10 cellular contexts compared by ENCODE assay signal in genomic region chr21:28337319-28337718, GRCh38.
DNase-seq lines count a peak whose midpoint lies in the region; ATAC-seq, FAIRE-seq and TF ChIP-seq lines count a peak whose summit lies in the region.
"Had no signal": no experiment of that assay in that cellular context is flagged by ENCODE, and none has a peak within 500 bp of the region (broad histone marks: within the 10 kb centered on the region; RNA-seq: fewer than 3 reads in every experiment).

No MANE protein-coding gene starts in this region.

- H4K20me1 ChIP-seq in SU-DHL-6 (ENCODE audit: low read depth, low read length) = no peaks in the 10 kb centered on the region

- TF ChIP-seq POLR2A in heart left ventricle (IDR thresholded peaks at IDR 0.05) = no peak
- TF ChIP-seq POLR2A in uterus (IDR thresholded peaks at IDR 0.05) = no peak
- no peak for TF ChIP-seq POLR2A in vagina (IDR thresholded peaks at IDR 0.05)

- H3K27ac ChIP-seq in heart left ventricle (peak overlapping the region in 3 of 12 donors; percentile 2 to 34 (median 8)), SU-DHL-6 (ENCODE audit: low read depth, low read length) (no peak overlapping the region), uterus (peak overlapping the region; percentile 45 to 76), vagina (no peak overlapping the region), WERI-Rb-1 (no peak overlapping the region)

- H3K9me3 ChIP-seq in heart left ventricle (no peaks in the 10 kb centered on the region), SU-DHL-6 (ENCODE audit: insufficient read depth, low read length) (no peaks in the 10 kb centered on the region), uterus (no peaks in the 10 kb centered on the region), vagina (no peaks in the 10 kb centered on the region), WERI-Rb-1 (ENCODE audit: severe bottlenecking) (no peaks in the 10 kb centered on the region)
- H3K9me3 ChIP-seq: Caco-2 had no signal

- H3K9ac ChIP-seq in SU-DHL-6 (ENCODE audit: low read length) = no peak overlapping the region

- intact Hi-C loops in heart left ventricle (cut with DNase I) = loop anchor here (1.0 to 10.0 kb wide), 20 partner anchors 270 to 1493 kb away; partner anchors contain the start of gene ADAMTS1 (in 3 of the 10)
- intact Hi-C loops in Right ventricle myocardium inferior (cut with DNase I) = loop anchor here (1.0 to 5.0 kb wide), 7 partner anchors 270 to 1489 kb away; no protein-coding TSS in a partner anchor
- intact Hi-C loops in left ventricle myocardium superior (cut with micrococcal nuclease) = loop anchor here (2.0 to 10.0 kb wide), 4 partner anchors 283 to 1491 kb away; no protein-coding TSS in a partner anchor
- intact Hi-C loops in uterus (cut with DNase I; ENCODE audit: low total_unique reads) = no loop called here
- intact Hi-C loops in vagina (cut with DNase I) = no loop called here

- H3K9me2 ChIP-seq in SU-DHL-6 (replicated peaks; ENCODE audit: insufficient read depth, low read length) = no peaks in the 10 kb centered on the region

- H3K79me2 ChIP-seq in SU-DHL-6 (ENCODE audit: insufficient read depth, low read length) = no peaks in the 10 kb centered on the region

- peak overlapping the region; percentile 4 for H2AFZ ChIP-seq in SU-DHL-6 (ENCODE audit: low read depth, low read length, severe bottlenecking)

- TF ChIP-seq CTCF in heart left ventricle (IDR thresholded peaks at IDR 0.05) (peak in 11 of 12 donors; percentile 7 to 61 (median 45)), SU-DHL-6 (IDR thresholded peaks at IDR 0.05; ENCODE audit: insufficient read depth, low read length, poor library complexity, severe bottlenecking) (peak; percentile 14), uterus (IDR thresholded peaks at IDR 0.05) (peak in 3 of 4 experiments; percentile 22 to 34 (median 27)), vagina (IDR thresholded peaks at IDR 0.05) (no peak), WERI-Rb-1 (IDR thresholded peaks at IDR 0.05; ENCODE audit: low read depth, low read length) (no peak)

- H3K36me3 ChIP-seq in heart left ventricle = no peaks in the 10 kb centered on the region
- H3K36me3 ChIP-seq in SU-DHL-6 (ENCODE audit: low read length) = no peaks in the 10 kb centered on the region
- no peaks in the 10 kb centered on the region for H3K36me3 ChIP-seq in uterus
- H3K36me3 ChIP-seq in vagina = no peaks in the 10 kb centered on the region
- no peaks in the 10 kb centered on the region for H3K36me3 ChIP-seq in WERI-Rb-1

- H3K4me1 ChIP-seq in heart left ventricle (peaks cover 0 to 36% (median 8%) of the 10 kb centered on the region in 12 donors), uterus (peaks cover 0 to 20% of the 10 kb centered on the region in 2 donors), vagina (no peaks in the 10 kb centered on the region)

- FAIRE-seq in urothelium cell line (lab: Jason Lieb, UNC) = no peak

- no peak overlapping the region for H3K4me3 ChIP-seq in heart left ventricle
- H3K4me3 ChIP-seq in SU-DHL-6 (ENCODE audit: insufficient read depth, low read length, poor library complexity, severe bottlenecking) = no peak overlapping the region
- no peak overlapping the region for H3K4me3 ChIP-seq in uterus
- H3K4me3 ChIP-seq in vagina = no peak overlapping the region
- H3K4me3 ChIP-seq in WERI-Rb-1 (ENCODE audit: low read depth, low read length) = no peak overlapping the region

- ATAC-seq in heart left ventricle (peak in 3 of 4 donors; percentile 41 to 62 (median 55)), Right ventricle myocardium inferior (no peak), left ventricle myocardium superior (peak; percentile 57)

- H3K4me2 ChIP-seq in SU-DHL-6 (ENCODE audit: low read depth, low read length, poor library complexity, severe bottlenecking) = no peak overlapping the region

- DNase-seq in heart left ventricle (no peak), Right ventricle myocardium inferior (ENCODE audit: missing footprints) (no peak), left ventricle myocardium superior (no peak), uterus (no peak), urothelium cell line (ENCODE audit: low spot score) (no peak), vagina (ENCODE audit: extremely low spot score in 2 of 2) (no peak), WERI-Rb-1 (no peak)
- DNase-seq: activated gamma-delta T cell had no signal

- H3K27me3 ChIP-seq in heart left ventricle = no peaks in the 10 kb centered on the region
- no peaks in the 10 kb centered on the region for H3K27me3 ChIP-seq in SU-DHL-6 (ENCODE audit: low read length)
- H3K27me3 ChIP-seq in uterus = no peaks in the 10 kb centered on the region
- no peaks in the 10 kb centered on the region for H3K27me3 ChIP-seq in vagina
- peaks cover 56% of the 10 kb centered on the region for H3K27me3 ChIP-seq in WERI-Rb-1 (ENCODE audit: insufficient read depth, low read depth, severe bottlenecking)

- no peaks in the 10 kb centered on the region for H3F3A ChIP-seq in SU-DHL-6 (ENCODE audit: insufficient read depth)

Comparison
In these comparisons a context has a peak if more than half of its experiments do, and no peak if none do; other contexts are left out.
1. H3K27ac ChIP-seq: peak in uterus (2 of 2); none in SU-DHL-6 (single experiment), vagina (single experiment) and WERI-Rb-1 (single experiment).
2. CTCF ChIP-seq: peak in heart left ventricle (11 of 12), SU-DHL-6 (single experiment) and uterus (3 of 4); none in vagina (0 of 3) and WERI-Rb-1 (single experiment).
3. intact Hi-C loops: an anchor here in heart left ventricle (1.0 to 10.0 kb wide), Right ventricle myocardium inferior (1.0 to 5.0 kb wide) and left ventricle myocardium superior (2.0 to 10.0 kb wide); none called in uterus and vagina.